In genomic region chr2:188326290-188326668, GRCh38 we compare ENCODE assay signal across 32 cellular contexts. TPM values are rescaled to one million over a fixed set of nuclear protein-coding genes. Genes with fewer than 3 reads are reported as not detected.
"Had no signal": no experiment of that assay in that cellular context is flagged by ENCODE, and none has a peak within 500 bp of the region (broad histone marks: within the 10 kb centered on the region; RNA-seq: fewer than 3 reads in every experiment).

No MANE protein-coding gene starts in this region.

- H3K4me3 Mint-ChIP-seq: activated CD4-positive, alpha-beta T cell treated with anti-CD3 and anti-CD28 coated beads, Interleukin-2, amount 10 ng/mL, durations not matched to agents 7 days and 5 days; activated CD8-positive, alpha-beta T cell treated with anti-CD3 and anti-CD28 coated beads for 36 hours; activated T-cell treated with anti-CD3 and anti-CD28 coated beads, Interleukin-2, amount 50 U/mL, for 4 hours; activated T-helper 17 cell treated with anti-CD3 and anti-CD28 coated beads, Interleukin-2, amount 50 U/mL, for 72 hours; dendritic cell treated with granulocyte-macrophage colony-stimulating factor and Interleukin-4, amounts not matched to agents 40 ng/mL and 50 ng/mL, for 4 days; endodermal cell; nephron progenitor cell; stimulated activated naive B cell treated with anti-CD40 and anti-IgM and Interleukin-4, amounts not matched to agents 10 μg/mL and 1 μg/mL and 100 μg/mL, for 72 hours; T-helper 17 cell; WTC11 had no signal

- H3K27ac ChIP-seq: breast epithelium, esophagus muscularis mucosa, foreskin keratinocyte, heart right ventricle, left lung, prostate gland, suprapubic skin had no signal

- H3K4me3 ChIP-seq: breast epithelium, esophagus muscularis mucosa, heart right ventricle, left lung, lung, pancreas, prostate gland, suprapubic skin, tibial nerve had no signal

- H3K27me3 ChIP-seq: breast epithelium, esophagus muscularis mucosa, foreskin keratinocyte, heart right ventricle, left lung, pancreas, suprapubic skin, tibial nerve had no signal

- H3K36me3 Mint-ChIP-seq: stimulated activated naive B cell treated with anti-CD40 and anti-IgM and Interleukin-4, amounts not matched to agents 10 μg/mL and 1 μg/mL and 100 μg/mL, for 72 hours; WTC11 had no signal

- FAIRE-seq: pancreas, urothelium cell line had no signal

- H3K27ac Mint-ChIP-seq: activated CD4-positive, alpha-beta T cell treated with anti-CD3 and anti-CD28 coated beads, Interleukin-2, amount 10 ng/mL, durations not matched to agents 7 days and 5 days; activated CD8-positive, alpha-beta T cell treated with anti-CD3 and anti-CD28 coated beads for 36 hours; activated T-helper 17 cell treated with anti-CD3 and anti-CD28 coated beads, Interleukin-2, amount 50 U/mL, for 72 hours; dendritic cell treated with granulocyte-macrophage colony-stimulating factor and Interleukin-4, amounts not matched to agents 40 ng/mL and 50 ng/mL, for 4 days; endodermal cell; nephron progenitor cell; stimulated activated naive B cell treated with anti-CD40 and anti-IgM and Interleukin-4, amounts not matched to agents 10 μg/mL and 1 μg/mL and 100 μg/mL, for 72 hours; T-helper 17 cell had no signal

- H3K36me3 ChIP-seq: breast epithelium, esophagus muscularis mucosa, heart right ventricle, left lung, pancreas, prostate gland, suprapubic skin, tibial nerve had no signal

- ATAC-seq: activated CD8-positive, alpha-beta T cell treated with anti-CD3 and anti-CD28 coated beads for 36 hours; activated T-cell treated with anti-CD3 and anti-CD28 coated beads, Interleukin-2, amount 50 U/mL, for 4 hours; activated T-helper 17 cell treated with anti-CD3 and anti-CD28 coated beads, Interleukin-2, amount 50 U/mL, for 72 hours; foreskin keratinocyte; stimulated activated naive B cell treated with anti-CD40 and anti-IgM and Interleukin-4, amounts not matched to agents 10 μg/mL and 1 μg/mL and 100 μg/mL, for 72 hours; T-helper 17 cell; WTC11 had no signal

- H3K9me3 Mint-ChIP-seq: activated CD4-positive, alpha-beta T cell treated with anti-CD3 and anti-CD28 coated beads, Interleukin-2, amount 10 ng/mL, durations not matched to agents 7 days and 5 days; activated CD8-positive, alpha-beta T cell treated with anti-CD3 and anti-CD28 coated beads for 36 hours; activated T-cell treated with anti-CD3 and anti-CD28 coated beads, Interleukin-2, amount 50 U/mL, for 4 hours; activated T-helper 17 cell treated with anti-CD3 and anti-CD28 coated beads, Interleukin-2, amount 50 U/mL, for 72 hours; dendritic cell treated with granulocyte-macrophage colony-stimulating factor and Interleukin-4, amounts not matched to agents 40 ng/mL and 50 ng/mL, for 4 days; endodermal cell; nephron progenitor cell; stimulated activated naive B cell treated with anti-CD40 and anti-IgM and Interleukin-4, amounts not matched to agents 10 μg/mL and 1 μg/mL and 100 μg/mL, for 72 hours; WTC11 had no signal

- H3K4me1 ChIP-seq: breast epithelium, suprapubic skin had no signal

- H3K4me1 Mint-ChIP-seq: activated CD4-positive, alpha-beta T cell treated with anti-CD3 and anti-CD28 coated beads, Interleukin-2, amount 10 ng/mL, durations not matched to agents 7 days and 5 days; activated T-helper 17 cell treated with anti-CD3 and anti-CD28 coated beads, Interleukin-2, amount 50 U/mL, for 72 hours; stimulated activated naive B cell treated with anti-CD40 and anti-IgM and Interleukin-4, amounts not matched to agents 10 μg/mL and 1 μg/mL and 100 μg/mL, for 72 hours; T-helper 17 cell had no signal

- H3K9me3 ChIP-seq: breast epithelium, esophagus muscularis mucosa, heart right ventricle, left lung, pancreas, prostate gland, suprapubic skin, tibial nerve had no signal

- DNase-seq: activated CD4-positive, alpha-beta T cell treated with anti-CD3 and anti-CD28 coated beads for 1 hour; activated CD4-positive, alpha-beta T cell treated with anti-CD3 and anti-CD28 coated beads, Interleukin-2, amount 10 ng/mL, durations not matched to agents 7 days and 5 days; activated CD8-positive, alpha-beta T cell treated with anti-CD3 and anti-CD28 coated beads for 36 hours; activated gamma-delta T cell treated with Interleukin-2 at 50 U/mL for 16 hours; activated naive CD4-positive, alpha-beta T cell treated with anti-CD3 and anti-CD28 coated beads, Interleukin-2, amount 50 U/mL, for 16 hours; activated T-cell treated with anti-CD3 and anti-CD28 coated beads, Interleukin-2, amount 50 U/mL, for 4 hours; amniotic stem cell; central memory CD4-positive, alpha-beta T cell; endodermal cell; foreskin keratinocyte; heart right ventricle; kidney glomerular epithelial cell; left lung; mesendoderm; nephron progenitor cell; nucleus accumbens; stimulated activated CD4-positive, alpha-beta T cell treated with anti-CD3 and anti-CD28 coated beads, Interleukin-15, amount 100 ng/mL, for 24 hours; stimulated activated CD4-positive, alpha-beta T cell treated with anti-CD3 and anti-CD28 coated beads, Interleukin-2, amount 100 ng/mL, for 24 hours; stimulated activated naive B cell treated with anti-CD40 and anti-IgM and Interleukin-4, amounts not matched to agents 10 μg/mL and 1 μg/mL and 100 μg/mL, for 72 hours; T-helper 17 cell; T1000 had no signal

- H3K27me3 Mint-ChIP-seq: activated CD4-positive, alpha-beta T cell treated with anti-CD3 and anti-CD28 coated beads, Interleukin-2, amount 10 ng/mL, durations not matched to agents 7 days and 5 days; activated CD8-positive, alpha-beta T cell treated with anti-CD3 and anti-CD28 coated beads for 36 hours; activated T-helper 17 cell treated with anti-CD3 and anti-CD28 coated beads, Interleukin-2, amount 50 U/mL, for 72 hours; dendritic cell treated with granulocyte-macrophage colony-stimulating factor and Interleukin-4, amounts not matched to agents 40 ng/mL and 50 ng/mL, for 4 days; stimulated activated naive B cell treated with anti-CD40 and anti-IgM and Interleukin-4, amounts not matched to agents 10 μg/mL and 1 μg/mL and 100 μg/mL, for 72 hours; T-helper 17 cell had no signal

RNA-seq across cellular contexts. Expression of gene GULP1, which starts 34.6 kb away (rescaled TPM):
- total RNA-seq: activated CD4-positive, alpha-beta T cell treated with anti-CD3 and anti-CD28 coated beads, Interleukin-2, amount 10 ng/mL, durations not matched to agents 7 days and 5 days; activated CD8-positive, alpha-beta T cell treated with anti-CD3 and anti-CD28 coated beads for 36 hours; activated T-helper 17 cell treated with anti-CD3 and anti-CD28 coated beads, Interleukin-2, amount 50 U/mL, for 72 hours; T-helper 17 cell had no signal
